ENCODE assay signal across 18 cellular contexts in the genomic region with DNA sequence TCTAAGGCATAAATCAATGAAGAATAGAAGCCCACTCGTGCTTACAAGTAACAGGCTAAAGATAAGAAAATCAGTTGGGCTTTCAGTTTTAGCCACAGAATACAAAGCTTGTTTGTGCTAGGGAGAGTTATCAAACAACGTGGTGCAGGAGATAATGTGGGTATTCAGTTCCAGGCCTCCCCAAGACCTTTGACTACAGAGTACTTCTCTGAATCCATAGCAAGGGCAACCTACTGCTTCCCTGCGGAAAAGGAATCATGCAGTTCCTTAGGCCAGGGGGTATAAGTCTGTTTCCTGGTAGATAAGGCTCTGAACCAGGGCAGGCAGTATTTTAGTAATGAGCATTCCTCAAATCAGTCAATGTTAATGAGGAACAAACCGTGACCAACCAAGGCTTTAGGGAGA.
DNase-seq lines count a peak whose midpoint lies in the region; ATAC-seq and TF ChIP-seq lines count a peak whose summit lies in the region.
"Had no signal": no experiment of that assay in that cellular context is flagged by ENCODE, and none has a peak within 500 bp of the region (broad histone marks: within the 10 kb centered on the region; RNA-seq: fewer than 3 reads in every experiment).

No MANE protein-coding gene starts in this region.

- no peak for TF ChIP-seq CTCF in dorsolateral prefrontal cortex (IDR thresholded peaks at IDR 0.05 in 54 of 56, conservative IDR thresholded peaks at IDR 0.05 in 2 of 56; ENCODE audit: low read depth in 1 of 56, partially characterized antibody in 56 of 56)
- no peak for TF ChIP-seq CTCF in GM10248 (IDR thresholded peaks at IDR 0.05; ENCODE audit: control extremely low read depth, extremely low read depth, low read depth, missing control alignments)

- H3K36me3 ChIP-seq in neuronal stem cell (replicated peaks in 1 of 2; ENCODE audit: control insufficient read depth in 2 of 2, insufficient read depth in 2 of 2, low read length in 2 of 2), result no peaks in the 10 kb centered on the region
- H3K36me3 ChIP-seq: BLaER1, stomach had no signal

- intact Hi-C loops in dorsolateral prefrontal cortex (cut with DNase I), result no loop called here

- POLR2A ChIA-PET in GM10248 (lab: Yijun Ruan, JAX), result no interaction called here

- H3K4me3 ChIP-seq in dorsolateral prefrontal cortex (peak overlapping the region in 15 of 59 donors; percentile 0 to 38 (median 19)), neuronal stem cell (ENCODE audit: low read length in 2 of 2) (no peak overlapping the region)
- H3K4me3 ChIP-seq: BLaER1, stomach had no signal

- no peak overlapping the region for H3K23ac ChIP-seq in neuronal stem cell (ENCODE audit: low read depth, low read length, poor library complexity)

- DNase-seq in dorsolateral prefrontal cortex, result no peak
- DNase-seq in neuronal stem cell (ENCODE audit: low spot score), result no peak
- DNase-seq in kidney tubule cell (ENCODE audit: low spot score), result no peak
- DNase-seq in GM10248 (ENCODE audit: extremely low spot score), result no peak
- DNase-seq in HUDEP-2 (lab: John Stamatoyannopoulos, UW; ENCODE audit: unreplicated experiment in 76 of 76), result no peak
- no peak for DNase-seq in DMS 273 (lab: John Stamatoyannopoulos, UW; ENCODE audit: unreplicated experiment)
- DNase-seq: activated CD8-positive, alpha-beta memory T cell treated with anti-CD3 and anti-CD28 coated beads, Interleukin-2, amount 50 U/mL, for 4 hours; activated naive CD8-positive, alpha-beta T cell treated with anti-CD3 and anti-CD28 coated beads, Interleukin-2, amount 10 ng/mL, durations not matched to agents 7 days and 5 days; cerebellar nuclear complex; IMR-90; NCI-H1417; NCI-H524 treated with DMSO at 0.1 percent for 48 hours; right cardiac atrium; SHP77; stomach had no signal

- CTCF ChIA-PET in GM10248 (lab: Yijun Ruan, JAX), result no interaction called here

- no peak overlapping the region for H4K91ac ChIP-seq in neuronal stem cell (ENCODE audit: low read depth, low read length, poor library complexity)

- H2BK5ac ChIP-seq in neuronal stem cell (ENCODE audit: low read length), result no peak overlapping the region

- no peaks in the 10 kb centered on the region for H3K27me3 ChIP-seq in dorsolateral prefrontal cortex
- H3K27me3 ChIP-seq in neuronal stem cell (ENCODE audit: control insufficient read depth in 3 of 3, insufficient read depth in 3 of 3, low read depth in 1 of 3, low read length in 3 of 3), result no peaks in the 10 kb centered on the region
- H3K27me3 ChIP-seq: BLaER1, stomach had no signal

- H3K27ac ChIP-seq in dorsolateral prefrontal cortex (peak overlapping the region in 46 of 59 donors; percentile 0 to 82 (median 56)), neuronal stem cell (replicated peaks; ENCODE audit: low read length) (no peak overlapping the region)
- H3K27ac ChIP-seq: BLaER1, stomach had no signal

- H3K4me1 ChIP-seq in neuronal stem cell (ENCODE audit: control insufficient read depth in 2 of 2, insufficient read depth in 1 of 2, low read depth in 1 of 2, low read length in 2 of 2), result peaks cover 7 to 11% of the 10 kb centered on the region in 2 donors
- H3K4me1 ChIP-seq: BLaER1 had no signal

- no peak overlapping the region for H3K18ac ChIP-seq in neuronal stem cell (ENCODE audit: low read length)

- no peak overlapping the region for H3K4ac ChIP-seq in neuronal stem cell (ENCODE audit: low read length)

- H2BK12ac ChIP-seq in neuronal stem cell (ENCODE audit: low read length), result no peak overlapping the region

- no peak overlapping the region for H3K14ac ChIP-seq in neuronal stem cell (ENCODE audit: low read length)

- H2BK120ac ChIP-seq in neuronal stem cell (ENCODE audit: low read depth, low read length), result no peak overlapping the region

- H2AK5ac ChIP-seq in neuronal stem cell (ENCODE audit: low read depth, low read length), result no peak overlapping the region

- no CpG with 5 or more reads among the region's 4 CpGs for WGBS in neuronal stem cell (ENCODE audit: extremely low coverage in 2 of 2, insufficient read length in 2 of 2, insufficient replicate concordance in 1 of 2), 2 donors

- no peak overlapping the region for H3K9ac ChIP-seq in neuronal stem cell (ENCODE audit: low read depth, low read length, poor library complexity)
- H3K9ac ChIP-seq: BLaER1 had no signal

- H3K4me2 ChIP-seq in neuronal stem cell (ENCODE audit: insufficient read depth, low read length, poor library complexity, severe bottlenecking), result no peak overlapping the region
- H3K4me2 ChIP-seq: BLaER1 had no signal

- no peak overlapping the region for H4K8ac ChIP-seq in neuronal stem cell (ENCODE audit: low read depth, low read length)

- no peaks in the 10 kb centered on the region for H3K79me1 ChIP-seq in neuronal stem cell (ENCODE audit: low read depth, low read length)

- no peak overlapping the region for H2BK15ac ChIP-seq in neuronal stem cell (ENCODE audit: low read length)

- H2AFZ ChIP-seq in neuronal stem cell (ENCODE audit: low read length), result peak overlapping the region; percentile 56

- H3K9me3 ChIP-seq in neuronal stem cell (replicated peaks in 1 of 2; ENCODE audit: control insufficient read depth in 2 of 2, insufficient read depth in 1 of 2, low read depth in 1 of 2, low read length in 2 of 2), result no peaks in the 10 kb centered on the region
- H3K9me3 ChIP-seq: BLaER1, stomach had no signal

- ATAC-seq in GM19351 (IDR thresholded peaks at IDR 0.05; ENCODE audit: unreplicated experiment) (peak; percentile 59), HG03025 (IDR thresholded peaks at IDR 0.05; ENCODE audit: low FRiP score, unreplicated experiment) (peak; percentile 62)
